ENCODE assay signal across 8 cellular contexts in genomic region chr12:120229071-120229582, GRCh38. TPM values are rescaled to one million over a fixed set of nuclear protein-coding genes. Genes with fewer than 3 reads are reported as not detected.
A peak's percentile ranks its signal among the peaks of the same experiment; 100 is the strongest.
DNase-seq lines count a peak whose midpoint lies in the region; ATAC-seq and TF ChIP-seq lines count a peak whose summit lies in the region.

No MANE protein-coding gene starts in this region.

- DNase-seq in GM23248: no peak
- DNase-seq in OCI-LY7 (ENCODE audit: low spot score): peak; percentile 35
- no peak for DNase-seq in endodermal cell
- DNase-seq in trophoblast cell: peak; percentile 95 to 98
- no peak for DNase-seq in NCI-H2171 (lab: John Stamatoyannopoulos, UW)

- H3K36me3 ChIP-seq in GM23248 (ENCODE audit: low read depth) (no peaks in the 10 kb centered on the region), OCI-LY7 (ENCODE audit: insufficient read depth, low read length) (no peaks in the 10 kb centered on the region), endodermal cell (ENCODE audit: control insufficient read depth, insufficient read depth, low read length) (peaks cover 22% of the 10 kb centered on the region), trophoblast cell (ENCODE audit: control insufficient read depth in 1 of 2, insufficient read depth in 2 of 2, low read length in 2 of 2) (peaks cover 21 to 26% of the 10 kb centered on the region in 2 experiments)

- WGBS in GM23248 (ENCODE audit: low coverage in 1 of 2, low lambda C conversion rate in 2 of 2, missing lambda C conversion rate in 2 of 2), 2 experiments: 33 to 35% methylated on average over 7 to 8 of the region's 8 CpGs
- 28 to 48% methylated on average over 3 to 8 of the region's 8 CpGs for WGBS in endodermal cell (ENCODE audit: insufficient coverage in 1 of 2, insufficient read length in 1 of 2), 2 experiments
- WGBS in trophoblast cell (ENCODE audit: extremely low coverage, insufficient coverage, insufficient read length): no CpG with 5 or more reads among the region's 8 CpGs

- H3K27me3 ChIP-seq in GM23248 (replicated peaks; ENCODE audit: insufficient read depth) (no peaks in the 10 kb centered on the region), endodermal cell (ENCODE audit: control insufficient read depth, insufficient read depth, low read length, poor library complexity, severe bottlenecking) (no peaks in the 10 kb centered on the region), trophoblast cell (ENCODE audit: insufficient read depth, low read length) (no peaks in the 10 kb centered on the region)

- H3K79me1 ChIP-seq in trophoblast cell (ENCODE audit: low read length): peaks cover 51% of the 10 kb centered on the region

- TF ChIP-seq CTCF in OCI-LY7 (conservative IDR thresholded peaks at IDR 0.05; ENCODE audit: low read length): no peak
- TF ChIP-seq CTCF in endodermal cell (conservative IDR thresholded peaks at IDR 0.05): no peak

- peak overlapping the region; percentile 88 for H2BK12ac ChIP-seq in trophoblast cell (ENCODE audit: low read length)

- H2AK5ac ChIP-seq in trophoblast cell (ENCODE audit: low read length): peak overlapping the region; percentile 38

- H3K9me2 ChIP-seq in GM23248 (ENCODE audit: insufficient read depth) (no peaks in the 10 kb centered on the region), OCI-LY7 (ENCODE audit: insufficient read depth, low read length) (no peaks in the 10 kb centered on the region)

- H4K8ac ChIP-seq in trophoblast cell (ENCODE audit: low read depth, low read length): peak overlapping the region; percentile 75

- H3K18ac ChIP-seq in trophoblast cell (ENCODE audit: low read length): peak overlapping the region; percentile 67

- H3K27ac Mint-ChIP-seq in endodermal cell: peak overlapping the region; percentile 99

- peak overlapping the region; percentile 71 for H3K9ac ChIP-seq in GM23248
- H3K9ac ChIP-seq in endodermal cell (ENCODE audit: extremely low read depth, low read length, poor library complexity, severe bottlenecking): peak overlapping the region; percentile 87
- H3K9ac ChIP-seq in trophoblast cell (ENCODE audit: low read length): peak overlapping the region; percentile 6

- peak overlapping the region; percentile 99 for H2BK5ac ChIP-seq in trophoblast cell (ENCODE audit: low read depth, low read length, poor library complexity)

- H3K9me3 ChIP-seq in GM23248 (ENCODE audit: low read depth): no peaks in the 10 kb centered on the region
- H3K9me3 ChIP-seq in OCI-LY7 (ENCODE audit: low read length): no peaks in the 10 kb centered on the region
- H3K9me3 ChIP-seq in endodermal cell (ENCODE audit: control insufficient read depth, low read length): no peaks in the 10 kb centered on the region
- no peaks in the 10 kb centered on the region for H3K9me3 ChIP-seq in trophoblast cell (ENCODE audit: insufficient read depth, low read depth, low read length)

- ATAC-seq in GM21526 (IDR thresholded peaks at IDR 0.05; ENCODE audit: low FRiP score, unreplicated experiment): no peak
- no peak for ATAC-seq in HG02885 (IDR thresholded peaks at IDR 0.05; ENCODE audit: poor library complexity, unreplicated experiment)
- ATAC-seq in esophagus mucosa: no peak

- H4K12ac ChIP-seq in trophoblast cell (ENCODE audit: low read depth, low read length): peak overlapping the region; percentile 10

- H3K79me2 ChIP-seq in GM23248 (ENCODE audit: insufficient read depth) (peaks cover 90% of the 10 kb centered on the region), OCI-LY7 (ENCODE audit: insufficient read depth, low read depth, low read length) (no peaks in the 10 kb centered on the region), trophoblast cell (ENCODE audit: control insufficient read depth, insufficient read depth, low read length, poor library complexity) (peaks cover 36% of the 10 kb centered on the region)

- H3K23ac ChIP-seq in trophoblast cell (ENCODE audit: low read length): no peak overlapping the region

- peaks cover 81% of the 10 kb centered on the region for H3K4me1 Mint-ChIP-seq in endodermal cell

- H4K20me1 ChIP-seq in GM23248 (ENCODE audit: insufficient read depth) (no peaks in the 10 kb centered on the region), OCI-LY7 (ENCODE audit: insufficient read depth, low read length) (no peaks in the 10 kb centered on the region)

- H2AFZ ChIP-seq in GM23248: no peak overlapping the region
- peak overlapping the region; percentile 72 for H2AFZ ChIP-seq in OCI-LY7 (ENCODE audit: low read length)
- H2AFZ ChIP-seq in trophoblast cell (ENCODE audit: insufficient read depth, low read length, poor library complexity): no peak overlapping the region

- H3K4me1 ChIP-seq in GM23248 (ENCODE audit: insufficient read depth) (peaks cover 72% of the 10 kb centered on the region), OCI-LY7 (ENCODE audit: insufficient read depth, low read length, poor library complexity, severe bottlenecking) (peaks cover 57% of the 10 kb centered on the region), endodermal cell (ENCODE audit: control insufficient read depth, insufficient read depth, low read length) (peaks cover 71% of the 10 kb centered on the region), trophoblast cell (ENCODE audit: control insufficient read depth in 1 of 2, insufficient read depth in 2 of 2, low read length in 2 of 2) (peaks cover 63 to 66% of the 10 kb centered on the region in 2 experiments)

- peak overlapping the region; percentile 98 for H4K91ac ChIP-seq in trophoblast cell (ENCODE audit: low read depth, low read length)

- peaks cover 16% of the 10 kb centered on the region for H3K36me3 Mint-ChIP-seq in endodermal cell (ENCODE audit: low read depth)

- in situ Hi-C loops in GM23248 (cut with MboI): loop anchor here (10.0 kb wide), 1 partner anchor 46 kb away; no protein-coding TSS in a partner anchor

- H2BK120ac ChIP-seq in trophoblast cell (ENCODE audit: insufficient read depth, low read length, poor library complexity): peak overlapping the region; percentile 99

- no TSS peak for BruUV-seq in OCI-LY7 (replicated peaks; lab: Mats Ljungman, UMichigan)

- intact Hi-C loops in OCI-LY7 (cut with micrococcal nuclease; ENCODE audit: unreplicated experiment): loop anchor here (10.0 kb wide), 1 partner anchor 206 kb away; the partner anchor contains the start of gene COX6A1

- H3F3A ChIP-seq in GM23248 (ENCODE audit: insufficient read depth): peaks cover 79% of the 10 kb centered on the region

- H3K27ac ChIP-seq in GM23248 (peak overlapping the region; percentile 98), OCI-LY7 (ENCODE audit: low read depth, low read length, poor library complexity, severe bottlenecking) (peak overlapping the region; percentile 69), endodermal cell (ENCODE audit: low read depth, low read length) (peak overlapping the region; percentile 78), trophoblast cell (ENCODE audit: low read depth, low read length) (peak overlapping the region; percentile 100)

- CTCF ChIA-PET in OCI-LY7 (lab: Charles Lee; ENCODE audit: unreplicated experiment): interaction anchor here (0.6 to 3.5 kb wide), 5 partner anchors 19 to 111 kb away, joined by 3 to 68 read pairs (median 4); partner anchors contain the start of gene PXN

- H3K4me3 Mint-ChIP-seq in endodermal cell: peak overlapping the region; percentile 48

- peak overlapping the region; percentile 92 for H3K14ac ChIP-seq in trophoblast cell (ENCODE audit: low read length)

- H3K4me2 ChIP-seq in GM23248 (ENCODE audit: unreplicated experiment) (peak overlapping the region; percentile 78), OCI-LY7 (ENCODE audit: low read length) (peak overlapping the region; percentile 65), trophoblast cell (ENCODE audit: low read length) (peak overlapping the region; percentile 59)

- POLR2A ChIA-PET in OCI-LY7 (lab: Charles Lee): interaction anchor here (1.0 to 4.8 kb wide), 9 partner anchors 11 to 87 kb away, joined by 4 to 75 read pairs (median 5); partner anchors contain the start of genes PXN, RNU4-1, RNU4-2 and RPLP0

- H3K27me3 Mint-ChIP-seq in endodermal cell (ENCODE audit: insufficient read depth): no peaks in the 10 kb centered on the region

- H3K9me3 Mint-ChIP-seq in endodermal cell: no peaks in the 10 kb centered on the region

- H3K4ac ChIP-seq in trophoblast cell (ENCODE audit: low read depth, low read length): peak overlapping the region; percentile 66

- H3K4me3 ChIP-seq in GM23248: peak overlapping the region; percentile 59; the same call in 1 of the 2 replicates
- peak overlapping the region; percentile 43 for H3K4me3 ChIP-seq in OCI-LY7 (ENCODE audit: low read depth, low read length, poor library complexity, severe bottlenecking)
- peak overlapping the region; percentile 75 for H3K4me3 ChIP-seq in endodermal cell (ENCODE audit: low read length)
- no peak overlapping the region for H3K4me3 ChIP-seq in trophoblast cell (ENCODE audit: low read depth, low read length)

RNA-seq across cellular contexts. Expression of gene RPLP0, which starts 28.2 kb away (rescaled TPM):
- 4,120 and 4,786 TPM in 2 replicates for total RNA-seq in GM23248 (2014; rRNA removed; shearing (Covaris generic))
- 1,272 and 1,276 TPM in 2 replicates for polyA plus RNA-seq in GM23248 (2016; fragmentation: Nextera tagmentation; extraction: Ambion mirVana)
- 5,868 and 6,057 TPM in 2 replicates for total RNA-seq in OCI-LY7 (2014; rRNA removed; shearing (Covaris generic))
- total RNA-seq in OCI-LY7 (2022) (2,996 and 3,206 TPM in 2 replicates), endodermal cell (1,000 to 10,000 TPM; 2,153 to 2,485 TPM), esophagus mucosa (3,286 TPM)
- polyA plus RNA-seq in endodermal cell (2013, experiment 1 of 2): 3,202 TPM
- polyA plus RNA-seq in endodermal cell (2013, experiment 2 of 2): 2,907 TPM
- polyA plus RNA-seq in trophoblast cell (2013): 2,531 and 2,584 TPM in 2 replicates

RNA-seq across cellular contexts. Expression of gene GCN1, which starts 34.6 kb away (rescaled TPM):
- 74.8 and 79.7 TPM in 2 replicates for total RNA-seq in GM23248 (2014; rRNA removed; shearing (Covaris generic))
- 24.2 and 24.5 TPM in 2 replicates for polyA plus RNA-seq in GM23248 (2016; fragmentation: Nextera tagmentation; extraction: Ambion mirVana)
- total RNA-seq in OCI-LY7 (2014; rRNA removed; shearing (Covaris generic)): 217 and 224 TPM in 2 replicates
- 290 and 343 TPM in 2 replicates for total RNA-seq in OCI-LY7 (2022)
- 100 to 1,000 TPM; 133 to 143 TPM for total RNA-seq in endodermal cell
- polyA plus RNA-seq in endodermal cell (2013, experiment 1 of 2): 51.2 TPM
- polyA plus RNA-seq in endodermal cell (2013, experiment 2 of 2): 52.7 TPM
- 41.3 and 42.4 TPM in 2 replicates for polyA plus RNA-seq in trophoblast cell (2013)
- 65.0 TPM for total RNA-seq in esophagus mucosa

RNA-seq across cellular contexts. Expression of gene PXN, which starts 36.4 kb away (rescaled TPM):
- total RNA-seq in GM23248 (2014; rRNA removed; shearing (Covaris generic)): 63.7 and 87.2 TPM in 2 replicates
- polyA plus RNA-seq in GM23248 (2016; fragmentation: Nextera tagmentation; extraction: Ambion mirVana): 134 and 135 TPM in 2 replicates
- 5.5 and 8.6 TPM in 2 replicates for total RNA-seq in OCI-LY7 (2014; rRNA removed; shearing (Covaris generic))
- total RNA-seq in OCI-LY7 (2022) (22.9 and 25.9 TPM in 2 replicates), endodermal cell (10 to 100 TPM; 58.4 to 92.7 TPM), esophagus mucosa (23.6 TPM)
- polyA plus RNA-seq in endodermal cell (2013, experiment 1 of 2): 42.1 TPM
- 44.5 TPM for polyA plus RNA-seq in endodermal cell (2013, experiment 2 of 2)
- polyA plus RNA-seq in trophoblast cell (2013): 99.6 and 100 TPM in 2 replicates

Comparison
In these comparisons a context has a peak if more than half of its experiments do, and no peak if none do; other contexts are left out.
1. DNase-seq: peak in OCI-LY7 (single experiment) and trophoblast cell (2 of 2); none in GM23248 (single experiment), endodermal cell (single experiment) and NCI-H2171 (single experiment).
2. H3K9ac ChIP-seq: peak in every context shown above with its lines; median percentile 87 in endodermal cell; 71 in GM23248; 6 in trophoblast cell.
3. Peak in every context shown above with its lines, with median percentiles within 50 percentile points of each other: H3K27ac ChIP-seq and H3K4me2 ChIP-seq.